1 cellular context compared by ENCODE assay signal in the genomic region with DNA sequence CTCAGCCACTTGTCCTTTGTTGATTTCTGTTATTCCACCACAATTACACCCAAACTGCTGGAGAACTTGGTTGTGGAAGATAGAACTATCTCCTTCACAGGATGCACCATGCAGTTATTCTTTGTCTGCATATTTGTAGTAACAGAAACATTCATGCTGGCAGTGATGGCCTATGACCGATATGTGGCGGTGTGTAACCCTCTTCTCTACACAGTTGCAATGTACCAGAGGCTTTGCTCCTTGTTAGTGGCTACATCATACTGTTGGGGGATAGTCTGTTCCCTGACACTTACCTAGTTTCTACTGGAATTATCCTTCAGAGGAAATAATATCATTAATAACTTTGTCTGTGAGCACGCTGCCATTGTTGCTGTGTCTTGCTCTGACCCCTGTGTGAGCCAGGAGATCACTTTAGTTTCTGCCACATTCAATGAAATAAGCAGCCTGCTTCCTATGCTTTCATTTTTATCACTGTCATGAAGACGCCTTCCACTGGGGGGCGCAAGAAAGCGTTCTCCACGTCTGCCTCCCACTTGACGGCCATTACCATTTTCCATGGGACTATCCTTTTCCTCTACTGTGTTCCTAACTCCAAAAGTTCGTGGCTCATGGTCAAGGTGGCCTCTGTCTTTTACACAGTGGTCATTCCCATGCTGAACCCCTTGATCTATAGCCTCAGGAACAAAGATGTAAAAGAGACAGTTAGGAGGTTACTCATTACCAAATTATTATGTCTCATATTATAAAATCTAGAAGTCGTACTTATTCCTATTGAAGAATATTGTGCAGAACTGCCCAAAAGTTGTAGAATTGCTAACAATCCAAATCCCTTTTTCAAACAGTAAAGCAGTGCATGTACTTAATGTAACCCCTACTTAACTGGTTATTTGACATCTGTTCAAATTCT.
TF ChIP-seq lines count a peak whose summit lies in the region.

No MANE protein-coding gene starts in this region.

TF ChIP-seq in K562, 482 proteins besides CTCF, POLR2A, EP300 and RAD21:
- TF ChIP-seq, protein P1, sequence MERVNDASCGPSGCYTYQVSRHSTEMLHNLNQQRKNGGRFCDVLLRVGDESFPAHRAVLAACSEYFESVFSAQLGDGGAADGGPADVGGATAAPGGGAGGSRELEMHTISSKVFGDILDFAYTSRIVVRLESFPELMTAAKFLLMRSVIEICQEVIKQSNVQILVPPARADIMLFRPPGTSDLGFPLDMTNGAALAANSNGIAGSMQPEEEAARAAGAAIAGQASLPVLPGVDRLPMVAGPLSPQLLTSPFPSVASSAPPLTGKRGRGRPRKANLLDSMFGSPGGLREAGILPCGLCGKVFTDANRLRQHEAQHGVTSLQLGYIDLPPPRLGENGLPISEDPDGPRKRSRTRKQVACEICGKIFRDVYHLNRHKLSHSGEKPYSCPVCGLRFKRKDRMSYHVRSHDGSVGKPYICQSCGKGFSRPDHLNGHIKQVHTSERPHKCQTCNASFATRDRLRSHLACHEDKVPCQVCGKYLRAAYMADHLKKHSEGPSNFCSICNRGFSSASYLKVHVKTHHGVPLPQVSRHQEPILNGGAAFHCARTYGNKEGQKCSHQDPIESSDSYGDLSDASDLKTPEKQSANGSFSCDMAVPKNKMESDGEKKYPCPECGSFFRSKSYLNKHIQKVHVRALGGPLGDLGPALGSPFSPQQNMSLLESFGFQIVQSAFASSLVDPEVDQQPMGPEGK (CRISPR knock-in tag; IDR thresholded peaks at IDR 0.05; ENCODE audit: borderline replicate concordance): no peak
- TF ChIP-seq ZBTB1 (CRISPR knock-in tag; IDR thresholded peaks at IDR 0.05; ENCODE audit: borderline replicate concordance, low read depth) (no peak), ZNF165 (CRISPR knock-in tag; IDR thresholded peaks at IDR 0.05; ENCODE audit: borderline replicate concordance) (no peak)
- TF ChIP-seq, protein P2, sequence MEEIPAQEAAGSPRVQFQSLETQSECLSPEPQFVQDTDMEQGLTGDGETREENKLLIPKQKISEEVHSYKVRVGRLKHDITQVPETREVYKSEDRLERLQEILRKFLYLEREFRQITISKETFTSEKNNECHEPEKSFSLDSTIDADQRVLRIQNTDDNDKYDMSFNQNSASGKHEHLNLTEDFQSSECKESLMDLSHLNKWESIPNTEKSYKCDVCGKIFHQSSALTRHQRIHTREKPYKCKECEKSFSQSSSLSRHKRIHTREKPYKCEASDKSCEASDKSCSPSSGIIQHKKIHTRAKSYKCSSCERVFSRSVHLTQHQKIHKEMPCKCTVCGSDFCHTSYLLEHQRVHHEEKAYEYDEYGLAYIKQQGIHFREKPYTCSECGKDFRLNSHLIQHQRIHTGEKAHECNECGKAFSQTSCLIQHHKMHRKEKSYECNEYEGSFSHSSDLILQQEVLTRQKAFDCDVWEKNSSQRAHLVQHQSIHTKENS (CRISPR knock-in tag; IDR thresholded peaks at IDR 0.05): no peak
TF ChIP-seq in K562: peak in this region for 0.
